In the genomic region with DNA sequence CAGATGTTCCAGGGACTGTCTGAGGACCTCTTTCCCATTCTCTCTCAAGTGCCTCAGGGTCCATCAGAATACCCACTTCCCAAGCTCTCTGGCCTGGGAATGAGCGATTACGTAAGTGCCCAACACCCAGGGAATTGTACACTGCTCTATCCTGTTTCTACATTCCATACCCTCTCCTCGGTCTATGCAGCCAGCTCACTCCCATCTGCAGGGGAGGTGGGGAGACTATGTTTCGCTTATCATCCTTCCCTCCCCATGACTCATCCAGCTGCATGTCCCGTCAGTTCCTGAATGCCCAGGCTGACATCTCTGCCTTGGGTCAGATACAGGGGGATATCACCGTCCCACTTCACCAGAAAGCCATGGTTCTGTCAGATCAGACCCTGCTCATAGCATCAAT, we compare ENCODE assay signal across 19 cellular contexts. TPM values are rescaled to one million over a fixed set of nuclear protein-coding genes. Genes with fewer than 3 reads are reported as not detected.
DNase-seq lines count a peak whose midpoint lies in the region; ATAC-seq, FAIRE-seq and TF ChIP-seq lines count a peak whose summit lies in the region.
"Had no signal": no experiment of that assay in that cellular context is flagged by ENCODE, and none has a peak within 500 bp of the region (broad histone marks: within the 10 kb centered on the region; RNA-seq: fewer than 3 reads in every experiment).

No MANE protein-coding gene starts in this region.

- FAIRE-seq in RCC 7860 (lab: Jason Lieb, UNC) = no peak

- H3K4me3 Mint-ChIP-seq in natural killer cell treated with Interleukin-12 subunit alpha and Interleukin-12 subunit beta and Interleukin-15 and Interleukin-18, amount 100 ng/mL, for 72 hours = no peak overlapping the region
- no peak overlapping the region for H3K4me3 Mint-ChIP-seq in activated CD8-positive, alpha-beta T cell treated with anti-CD3 and anti-CD28 coated beads, Interleukin-2, amount 10 ng/mL, durations not matched to agents 7 days and 5 days
- H3K4me3 Mint-ChIP-seq in CD4-positive, alpha-beta T cell = no peak overlapping the region
- H3K4me3 Mint-ChIP-seq: activated naive CD8-positive, alpha-beta T cell treated with anti-CD3 and anti-CD28 coated beads, Interleukin-2, amount 50 U/mL, for 24 hours; activated T-cell treated with anti-CD3 and anti-CD28 coated beads, Interleukin-2, amount 50 U/mL, for 4 hours; T-helper 1 cell treated with Interleukin-12 subunit alpha and Interleukin-12 subunit beta and Interleukin-4 antibody, amounts not matched to agents 30 μg/mL and 1 μg/mL, for 36 hours had no signal

- no peaks in the 10 kb centered on the region for H3K36me3 Mint-ChIP-seq in natural killer cell treated with Interleukin-12 subunit alpha and Interleukin-12 subunit beta and Interleukin-15 and Interleukin-18, amount 100 ng/mL, for 72 hours
- no peaks in the 10 kb centered on the region for H3K36me3 Mint-ChIP-seq in activated CD8-positive, alpha-beta T cell treated with anti-CD3 and anti-CD28 coated beads, Interleukin-2, amount 10 ng/mL, durations not matched to agents 7 days and 5 days (ENCODE audit: low read depth)
- peaks cover 5% of the 10 kb centered on the region for H3K36me3 Mint-ChIP-seq in CD4-positive, alpha-beta T cell (ENCODE audit: low read depth)

- no peaks in the 10 kb centered on the region for H3K79me2 ChIP-seq in GM23248 (ENCODE audit: insufficient read depth)
- H3K79me2 ChIP-seq in parathyroid adenoma = no peaks in the 10 kb centered on the region

- POLR2A ChIA-PET in activated CD8-positive, alpha-beta T cell treated with anti-CD3 and anti-CD28 coated beads, Interleukin-2, amount 10 ng/mL, durations not matched to agents 7 days and 5 days (lab: Charles Lee) = no interaction called here
- POLR2A ChIA-PET in CD4-positive, alpha-beta T cell (lab: Charles Lee) = no interaction called here

- TF ChIP-seq CTCF in coronary artery (IDR thresholded peaks at IDR 0.05) = no peak
- no peak for TF ChIP-seq CTCF in parathyroid adenoma (IDR thresholded peaks at IDR 0.05)
- no peak for TF ChIP-seq CTCF in CD4-positive, alpha-beta T cell (IDR thresholded peaks at IDR 0.05)

- ATAC-seq in natural killer cell treated with Interleukin-12 subunit alpha and Interleukin-12 subunit beta and Interleukin-15 and Interleukin-18, amount 100 ng/mL, for 72 hours = no peak
- ATAC-seq in activated CD8-positive, alpha-beta T cell treated with anti-CD3 and anti-CD28 coated beads, Interleukin-2, amount 10 ng/mL, durations not matched to agents 7 days and 5 days = no peak
- ATAC-seq in CD4-positive, alpha-beta T cell (ENCODE audit: poor library complexity) = no peak
- no peak for ATAC-seq in GM19455 (IDR thresholded peaks at IDR 0.05; ENCODE audit: unreplicated experiment)
- ATAC-seq: activated naive CD8-positive, alpha-beta T cell treated with anti-CD3 and anti-CD28 coated beads, Interleukin-2, amount 50 U/mL, for 24 hours; activated T-cell treated with anti-CD3 and anti-CD28 coated beads, Interleukin-2, amount 50 U/mL, for 4 hours; Panc1 had no signal

- no peaks in the 10 kb centered on the region for H3K9me3 ChIP-seq in GM23248 (ENCODE audit: low read depth)
- H3K9me3 ChIP-seq in parathyroid adenoma (ENCODE audit: control insufficient read depth, low read length) = no peaks in the 10 kb centered on the region
- no peaks in the 10 kb centered on the region for H3K9me3 ChIP-seq in CD4-positive, alpha-beta T cell (ENCODE audit: control insufficient read depth, low read length)
- H3K9me3 ChIP-seq: BLaER1, upper lobe of left lung had no signal

- H3K4me2 ChIP-seq in GM23248 (ENCODE audit: unreplicated experiment) (no peak overlapping the region), parathyroid adenoma (ENCODE audit: low read length) (no peak overlapping the region)
- H3K4me2 ChIP-seq: BLaER1 had no signal

- CTCF ChIA-PET in activated CD8-positive, alpha-beta T cell treated with anti-CD3 and anti-CD28 coated beads, Interleukin-2, amount 10 ng/mL, durations not matched to agents 7 days and 5 days (lab: Charles Lee) = no interaction called here
- CTCF ChIA-PET in CD4-positive, alpha-beta T cell (lab: Charles Lee) = interaction anchor here (1.6 kb wide), 1 partner anchor 21 kb away, joined by 4 read pairs; no protein-coding TSS in a partner anchor

- peaks cover 5% of the 10 kb centered on the region for H3F3A ChIP-seq in GM23248 (ENCODE audit: insufficient read depth)

- no peak overlapping the region for H3K27ac ChIP-seq in GM23248
- peak overlapping the region; percentile 50 to 80 for H3K27ac ChIP-seq in coronary artery
- peak overlapping the region; percentile 49 for H3K27ac ChIP-seq in parathyroid adenoma
- no peak overlapping the region for H3K27ac ChIP-seq in CD4-positive, alpha-beta T cell (ENCODE audit: low read depth, low read length)
- H3K27ac ChIP-seq: BLaER1, upper lobe of left lung had no signal

- peaks cover 7% of the 10 kb centered on the region for H3K9me3 Mint-ChIP-seq in natural killer cell treated with Interleukin-12 subunit alpha and Interleukin-12 subunit beta and Interleukin-15 and Interleukin-18, amount 100 ng/mL, for 72 hours
- H3K9me3 Mint-ChIP-seq in activated CD8-positive, alpha-beta T cell treated with anti-CD3 and anti-CD28 coated beads, Interleukin-2, amount 10 ng/mL, durations not matched to agents 7 days and 5 days (ENCODE audit: insufficient read depth) = no peaks in the 10 kb centered on the region
- no peaks in the 10 kb centered on the region for H3K9me3 Mint-ChIP-seq in CD4-positive, alpha-beta T cell
- H3K9me3 Mint-ChIP-seq: activated naive CD8-positive, alpha-beta T cell treated with anti-CD3 and anti-CD28 coated beads, Interleukin-2, amount 50 U/mL, for 24 hours; activated T-cell treated with anti-CD3 and anti-CD28 coated beads, Interleukin-2, amount 50 U/mL, for 4 hours; T-helper 1 cell treated with Interleukin-12 subunit alpha and Interleukin-12 subunit beta and Interleukin-4 antibody, amounts not matched to agents 30 μg/mL and 1 μg/mL, for 36 hours had no signal

- DNase-seq in GM23248 (peak; percentile 56), RCC 7860 (ENCODE audit: low spot score) (peak; percentile 38), coronary artery (ENCODE audit: low spot score) (no peak)
- DNase-seq in natural killer cell treated with Interleukin-12 subunit alpha and Interleukin-12 subunit beta and Interleukin-15 and Interleukin-18, amount 100 ng/mL, for 72 hours (ENCODE audit: low spot score) = no peak
- no peak for DNase-seq in activated CD8-positive, alpha-beta T cell treated with anti-CD3 and anti-CD28 coated beads, Interleukin-2, amount 10 ng/mL, durations not matched to agents 7 days and 5 days
- DNase-seq in CD4-positive, alpha-beta T cell = no peak
- DNase-seq: activated CD4-positive, alpha-beta T cell treated with anti-CD3 and anti-CD28 coated beads for 48 hours; activated naive CD8-positive, alpha-beta T cell treated with anti-CD3 and anti-CD28 coated beads, Interleukin-2, amount 50 U/mL, for 24 hours; activated T-cell treated with anti-CD3 and anti-CD28 coated beads, Interleukin-2, amount 50 U/mL, for 4 hours; effector CD4-positive, alpha-beta T cell; NCI-H1417 treated with DMSO at 0.1 percent for 48 hours; NCI-H446 treated with DMSO at 0.1 percent for 48 hours; stimulated activated CD4-positive, alpha-beta T cell treated with anti-CD3 and anti-CD28 coated beads, Interleukin-2, amount 100 ng/mL, for 24 hours; upper lobe of left lung had no signal

- no peaks in the 10 kb centered on the region for H3K9me2 ChIP-seq in GM23248 (ENCODE audit: insufficient read depth)

- intact Hi-C loops in CD4-positive, alpha-beta T cell (cut with DNase I, micrococcal nuclease) = no loop called here

- H3K27ac Mint-ChIP-seq in natural killer cell treated with Interleukin-12 subunit alpha and Interleukin-12 subunit beta and Interleukin-15 and Interleukin-18, amount 100 ng/mL, for 72 hours = no peak overlapping the region
- H3K27ac Mint-ChIP-seq in activated CD8-positive, alpha-beta T cell treated with anti-CD3 and anti-CD28 coated beads, Interleukin-2, amount 10 ng/mL, durations not matched to agents 7 days and 5 days = no peak overlapping the region
- H3K27ac Mint-ChIP-seq in CD4-positive, alpha-beta T cell = no peak overlapping the region
- H3K27ac Mint-ChIP-seq: activated naive CD8-positive, alpha-beta T cell treated with anti-CD3 and anti-CD28 coated beads, Interleukin-2, amount 50 U/mL, for 24 hours; T-helper 1 cell treated with Interleukin-12 subunit alpha and Interleukin-12 subunit beta and Interleukin-4 antibody, amounts not matched to agents 30 μg/mL and 1 μg/mL, for 36 hours had no signal

- H3K27me3 Mint-ChIP-seq in natural killer cell treated with Interleukin-12 subunit alpha and Interleukin-12 subunit beta and Interleukin-15 and Interleukin-18, amount 100 ng/mL, for 72 hours = no peaks in the 10 kb centered on the region
- no peaks in the 10 kb centered on the region for H3K27me3 Mint-ChIP-seq in activated CD8-positive, alpha-beta T cell treated with anti-CD3 and anti-CD28 coated beads, Interleukin-2, amount 10 ng/mL, durations not matched to agents 7 days and 5 days (ENCODE audit: low read depth)
- no peaks in the 10 kb centered on the region for H3K27me3 Mint-ChIP-seq in CD4-positive, alpha-beta T cell
- H3K27me3 Mint-ChIP-seq: activated naive CD8-positive, alpha-beta T cell treated with anti-CD3 and anti-CD28 coated beads, Interleukin-2, amount 50 U/mL, for 24 hours had no signal

- no peaks in the 10 kb centered on the region for H3K27me3 ChIP-seq in GM23248 (replicated peaks; ENCODE audit: insufficient read depth)
- H3K27me3 ChIP-seq in parathyroid adenoma (ENCODE audit: control insufficient read depth, insufficient read depth, low read length) = no peaks in the 10 kb centered on the region
- no peaks in the 10 kb centered on the region for H3K27me3 ChIP-seq in CD4-positive, alpha-beta T cell (ENCODE audit: control insufficient read depth, insufficient read depth, low read length)
- H3K27me3 ChIP-seq: BLaER1, upper lobe of left lung had no signal

- H3K36me3 ChIP-seq in GM23248 (ENCODE audit: low read depth) (no peaks in the 10 kb centered on the region), parathyroid adenoma (ENCODE audit: control insufficient read depth, insufficient read depth, low read length) (no peaks in the 10 kb centered on the region)
- H3K36me3 ChIP-seq: BLaER1, upper lobe of left lung had no signal

- WGBS in GM23248 (ENCODE audit: low coverage in 1 of 2, low lambda C conversion rate in 2 of 2, missing lambda C conversion rate in 2 of 2), 2 experiments = 53 to 54% methylated on average over 6 of the region's 6 CpGs

- H4K20me1 ChIP-seq in GM23248 (ENCODE audit: insufficient read depth) = no peaks in the 10 kb centered on the region
- H4K20me1 ChIP-seq: BLaER1 had no signal

- H3K4me1 Mint-ChIP-seq in natural killer cell treated with Interleukin-12 subunit alpha and Interleukin-12 subunit beta and Interleukin-15 and Interleukin-18, amount 100 ng/mL, for 72 hours (ENCODE audit: low read depth in 2 of 2) = peaks cover 30 to 31% of the 10 kb centered on the region in 2 donors
- H3K4me1 Mint-ChIP-seq in activated CD8-positive, alpha-beta T cell treated with anti-CD3 and anti-CD28 coated beads, Interleukin-2, amount 10 ng/mL, durations not matched to agents 7 days and 5 days (ENCODE audit: low read depth) = peaks cover 21% of the 10 kb centered on the region
- H3K4me1 Mint-ChIP-seq in CD4-positive, alpha-beta T cell (ENCODE audit: low read depth) = peaks cover 28% of the 10 kb centered on the region

- peaks cover 23% of the 10 kb centered on the region for H3K4me1 ChIP-seq in GM23248 (ENCODE audit: insufficient read depth)
- no peaks in the 10 kb centered on the region for H3K4me1 ChIP-seq in parathyroid adenoma

- H3K9ac ChIP-seq in GM23248 (no peak overlapping the region), parathyroid adenoma (no peak overlapping the region)
- H3K9ac ChIP-seq: BLaER1 had no signal

- no peak overlapping the region for H2AFZ ChIP-seq in GM23248
- no peak overlapping the region for H2AFZ ChIP-seq in parathyroid adenoma

- in situ Hi-C loops in GM23248 (cut with MboI) = no loop called here

- H3K4me3 ChIP-seq in GM23248 (no peak overlapping the region), coronary artery (no peak overlapping the region), parathyroid adenoma (ENCODE audit: low read depth, low read length) (no peak overlapping the region)
- H3K4me3 ChIP-seq: BLaER1, upper lobe of left lung had no signal

RNA-seq across cellular contexts. Expression of gene CD1D, which starts 34.5 kb away (rescaled TPM):
- total RNA-seq in GM23248 (2014; rRNA removed; shearing (Covaris generic)) = not detected in 2 replicates
- 0.11 TPM in 1 of 2 replicates, not detected in the other for polyA plus RNA-seq in GM23248 (2016; fragmentation: Nextera tagmentation; extraction: Ambion mirVana)
- not detected for total RNA-seq in natural killer cell treated with Interleukin-12 subunit alpha and Interleukin-12 subunit beta and Interleukin-15 and Interleukin-18, amount 100 ng/mL, for 72 hours
- total RNA-seq in activated CD8-positive, alpha-beta T cell treated with anti-CD3 and anti-CD28 coated beads, Interleukin-2, amount 10 ng/mL, durations not matched to agents 7 days and 5 days = not detected
- total RNA-seq in CD4-positive, alpha-beta T cell = under 1 TPM; 0.11 to 0.14 TPM
- total RNA-seq: activated T-cell treated with anti-CD3 and anti-CD28 coated beads, Interleukin-2, amount 50 U/mL, for 4 hours had no signal

Comparison
In these comparisons a context has a peak if more than half of its experiments do, and no peak if none do; other contexts are left out.
1. DNase-seq: peak in GM23248 (single experiment) and RCC 7860 (single experiment); none in coronary artery (single experiment), natural killer cell treated with Interleukin-12 subunit alpha and Interleukin-12 subunit beta and Interleukin-15 and Interleukin-18, amount 100 ng/mL, for 72 hours (single experiment), activated CD8-positive, alpha-beta T cell treated with anti-CD3 and anti-CD28 coated beads, Interleukin-2, amount 10 ng/mL, durations not matched to agents 7 days and 5 days (single experiment) and CD4-positive, alpha-beta T cell (0 of 10).
2. H3K27ac ChIP-seq: peak in coronary artery (2 of 2) and parathyroid adenoma (single experiment); none in GM23248 (single experiment) and CD4-positive, alpha-beta T cell (single experiment).